ENCODE assay signal across 19 cellular contexts in the genomic region with DNA sequence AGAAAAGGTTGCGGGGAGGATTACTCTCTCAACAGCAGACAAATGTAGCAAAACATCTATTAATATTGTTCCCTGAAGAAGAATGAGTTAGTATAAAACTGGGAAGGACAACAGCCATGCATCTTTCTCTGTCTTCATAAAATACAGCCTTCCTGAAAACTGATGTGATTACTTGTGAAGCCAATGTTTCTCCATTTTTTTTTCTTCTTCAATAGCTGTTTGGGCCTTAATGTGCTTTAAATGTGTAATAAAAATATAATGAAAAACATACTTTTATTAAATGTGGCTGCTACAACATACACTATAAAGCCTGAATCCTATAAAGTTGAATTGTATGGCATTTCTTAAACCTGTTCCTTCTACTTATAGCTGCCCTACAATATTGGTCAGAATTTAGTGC.
DNase-seq lines count a peak whose midpoint lies in the region; ATAC-seq and TF ChIP-seq lines count a peak whose summit lies in the region.
"Had no signal": no experiment of that assay in that cellular context is flagged by ENCODE, and none has a peak within 500 bp of the region (broad histone marks: within the 10 kb centered on the region; RNA-seq: fewer than 3 reads in every experiment).

No MANE protein-coding gene starts in this region.

- peak overlapping the region in 10 of 11 experiments; percentile 93 to 100 (median 98); a peak in 19 of 22 replicates for H3K27ac ChIP-seq in BLaER1 treated with 17β-estradiol and CSF1 and Interleukin-3, amounts not matched to agents 10 nM and 100 nM
- peak overlapping the region; percentile 100 for H3K27ac ChIP-seq in DND-41 (ENCODE audit: low read length)
- H3K27ac ChIP-seq: PC-9, SJCRH30 had no signal

- TF ChIP-seq CTCF in DND-41 (IDR thresholded peaks at IDR 0.05; ENCODE audit: borderline replicate concordance, extremely low read depth, low read length, poor library complexity, severe bottlenecking): no peak
- TF ChIP-seq CTCF in activated CD8-positive, alpha-beta T cell treated with anti-CD3 and anti-CD28 coated beads for 36 hours (IDR thresholded peaks at IDR 0.05): no peak

- H3K4me2 ChIP-seq in BLaER1 treated with 17β-estradiol and CSF1 and Interleukin-3, amounts not matched to agents 10 nM and 100 nM: peak overlapping the region; percentile 63 to 90 (median 79); a peak in 18 of 22 replicates
- H3K4me2 ChIP-seq in DND-41 (ENCODE audit: insufficient read depth, low read length): no peak overlapping the region
- H3K4me2 ChIP-seq: PC-9 had no signal

- H3K36me3 ChIP-seq in BLaER1 treated with 17β-estradiol and CSF1 and Interleukin-3, amounts not matched to agents 10 nM and 100 nM: peaks cover 0 to 51% (median 1%) of the 10 kb centered on the region in 11 experiments; a peak in 6 of 22 replicates
- H3K36me3 ChIP-seq in DND-41 (ENCODE audit: insufficient read depth, low read length): no peaks in the 10 kb centered on the region; the same call in 1 of the 2 replicates
- H3K36me3 ChIP-seq: BE2C, SJCRH30 had no signal

- peaks cover 14% of the 10 kb centered on the region for H3K9me3 Mint-ChIP-seq in activated CD8-positive, alpha-beta T cell treated with anti-CD3 and anti-CD28 coated beads for 36 hours
- H3K9me3 Mint-ChIP-seq in naive thymus-derived CD8-positive, alpha-beta T cell: peaks cover 6 to 29% (median 15%) of the 10 kb centered on the region in 9 donors

- intact Hi-C loops in activated CD8-positive, alpha-beta T cell treated with anti-CD3 and anti-CD28 coated beads for 36 hours (cut with micrococcal nuclease): no loop called here

- H3K36me3 Mint-ChIP-seq in activated CD8-positive, alpha-beta T cell treated with anti-CD3 and anti-CD28 coated beads for 36 hours (ENCODE audit: low read depth): peaks cover 15% of the 10 kb centered on the region
- peaks cover 0 to 22% (median 20%) of the 10 kb centered on the region in 3 donors for H3K36me3 Mint-ChIP-seq in naive thymus-derived CD8-positive, alpha-beta T cell

- DNase-seq in DND-41 (no peak), mucosa of gallbladder (ENCODE audit: low spot score) (no peak), SKM-1 treated with dmso at 0.1 percent for 144 hours (lab: John Stamatoyannopoulos, UW; ENCODE audit: unreplicated experiment) (no peak), epidermal melanocyte (ENCODE audit: insufficient read length, low spot score) (no peak)
- DNase-seq in activated CD8-positive, alpha-beta T cell treated with anti-CD3 and anti-CD28 coated beads for 36 hours: no peak
- DNase-seq in naive thymus-derived CD8-positive, alpha-beta T cell: no peak
- DNase-seq in activated CD8-positive, alpha-beta memory T cell treated with anti-CD3 and anti-CD28 coated beads, Interleukin-2, amount 50 U/mL, for 48 hours: no peak
- DNase-seq: BE2C, COR-L47, DMS 273 treated with DMSO at 0.1 percent for 48 hours, KG1, NCI-H1417, NCI-H187, NCI-H226, NCI-H524, PC-9, SJCRH30 had no signal

- no peak overlapping the region for H2AFZ ChIP-seq in DND-41 (ENCODE audit: low read depth, low read length)
- H2AFZ ChIP-seq: PC-9 had no signal

- ATAC-seq in DND-41 (ENCODE audit: insufficient read depth, low read depth): no peak
- ATAC-seq in activated CD8-positive, alpha-beta T cell treated with anti-CD3 and anti-CD28 coated beads for 36 hours: no peak
- no peak for ATAC-seq in naive thymus-derived CD8-positive, alpha-beta T cell
- ATAC-seq: HepG2 had no signal

- peaks cover 45 to 72% (median 55%) of the 10 kb centered on the region in 10 experiments for H3K4me1 ChIP-seq in BLaER1 treated with 17β-estradiol and CSF1 and Interleukin-3, amounts not matched to agents 10 nM and 100 nM
- H3K4me1 ChIP-seq in DND-41 (ENCODE audit: insufficient read depth, low read length): peaks cover 58% of the 10 kb centered on the region
- H3K4me1 ChIP-seq: BE2C had no signal

- no peaks in the 10 kb centered on the region for H3K27me3 Mint-ChIP-seq in activated CD8-positive, alpha-beta T cell treated with anti-CD3 and anti-CD28 coated beads for 36 hours
- H3K27me3 Mint-ChIP-seq in naive thymus-derived CD8-positive, alpha-beta T cell: no peaks in the 10 kb centered on the region

- no peaks in the 10 kb centered on the region for H3K27me3 ChIP-seq in BLaER1 treated with 17β-estradiol and CSF1 and Interleukin-3, amounts not matched to agents 10 nM and 100 nM
- H3K27me3 ChIP-seq in DND-41 (ENCODE audit: insufficient read depth, low read length, poor library complexity): no peaks in the 10 kb centered on the region
- H3K27me3 ChIP-seq: BE2C, SJCRH30 had no signal

- H4K20me1 ChIP-seq in BLaER1 treated with 17β-estradiol and CSF1 and Interleukin-3, amounts not matched to agents 10 nM and 100 nM: no peaks in the 10 kb centered on the region
- no peaks in the 10 kb centered on the region for H4K20me1 ChIP-seq in DND-41 (ENCODE audit: insufficient read depth, low read length)

- H3K4me3 Mint-ChIP-seq in activated CD8-positive, alpha-beta T cell treated with anti-CD3 and anti-CD28 coated beads for 36 hours: no peak overlapping the region
- peak overlapping the region in 6 of 10 donors; percentile 1 to 61 (median 30) for H3K4me3 Mint-ChIP-seq in naive thymus-derived CD8-positive, alpha-beta T cell

- H3K4me1 Mint-ChIP-seq in activated CD8-positive, alpha-beta T cell treated with anti-CD3 and anti-CD28 coated beads for 36 hours (ENCODE audit: low read depth): peaks cover 46% of the 10 kb centered on the region
- H3K4me1 Mint-ChIP-seq in naive thymus-derived CD8-positive, alpha-beta T cell: peaks cover 27 to 67% (median 47%) of the 10 kb centered on the region in 4 donors

- CTCF ChIA-PET in activated CD8-positive, alpha-beta T cell treated with anti-CD3 and anti-CD28 coated beads for 36 hours (lab: Charles Lee): interaction anchor here (0.9 kb wide), 1 partner anchor 16 kb away, joined by 3 read pairs; no protein-coding TSS in a partner anchor

- H3K27ac Mint-ChIP-seq in activated CD8-positive, alpha-beta T cell treated with anti-CD3 and anti-CD28 coated beads for 36 hours: peak overlapping the region; percentile 1
- H3K27ac Mint-ChIP-seq in naive thymus-derived CD8-positive, alpha-beta T cell: peak overlapping the region in 7 of 10 donors; percentile 51 to 92 (median 83)

- peak overlapping the region in 7 of 11 experiments; percentile 78 to 88 (median 83); a peak in 10 of 22 replicates for H3K9ac ChIP-seq in BLaER1 treated with 17β-estradiol and CSF1 and Interleukin-3, amounts not matched to agents 10 nM and 100 nM
- H3K9ac ChIP-seq in DND-41 (ENCODE audit: low read depth, low read length): peak overlapping the region; percentile 64; the same call in 1 of the 2 replicates

- POLR2A ChIA-PET in activated CD8-positive, alpha-beta T cell treated with anti-CD3 and anti-CD28 coated beads for 36 hours (lab: Charles Lee): no interaction called here
- POLR2A ChIA-PET in naive thymus-derived CD8-positive, alpha-beta T cell (lab: Charles Lee): interaction anchor here (0.6 kb wide), 1 partner anchor 24 kb away, joined by 3 read pairs; no protein-coding TSS in a partner anchor

- no peak overlapping the region for H3K4me3 ChIP-seq in BLaER1 treated with 17β-estradiol and CSF1 and Interleukin-3, amounts not matched to agents 10 nM and 100 nM
- no peak overlapping the region for H3K4me3 ChIP-seq in DND-41 (ENCODE audit: low read depth in 1 of 2, low read length in 2 of 2)
- H3K4me3 ChIP-seq: PC-9, SJCRH30 had no signal

- H3K79me2 ChIP-seq in DND-41 (ENCODE audit: insufficient read depth, low read length): no peaks in the 10 kb centered on the region

- H3K9me3 ChIP-seq in BLaER1 treated with 17β-estradiol and CSF1 and Interleukin-3, amounts not matched to agents 10 nM and 100 nM (replicated peaks in 1 of 11): peaks cover 20 to 66% (median 61%) of the 10 kb centered on the region in 11 experiments
- peaks cover 38% of the 10 kb centered on the region for H3K9me3 ChIP-seq in DND-41 (ENCODE audit: insufficient read depth, low read length, severe bottlenecking)
- H3K9me3 ChIP-seq: BE2C, SJCRH30 had no signal
